ENCODE assay signal across 16 cellular contexts in the genomic region with DNA sequence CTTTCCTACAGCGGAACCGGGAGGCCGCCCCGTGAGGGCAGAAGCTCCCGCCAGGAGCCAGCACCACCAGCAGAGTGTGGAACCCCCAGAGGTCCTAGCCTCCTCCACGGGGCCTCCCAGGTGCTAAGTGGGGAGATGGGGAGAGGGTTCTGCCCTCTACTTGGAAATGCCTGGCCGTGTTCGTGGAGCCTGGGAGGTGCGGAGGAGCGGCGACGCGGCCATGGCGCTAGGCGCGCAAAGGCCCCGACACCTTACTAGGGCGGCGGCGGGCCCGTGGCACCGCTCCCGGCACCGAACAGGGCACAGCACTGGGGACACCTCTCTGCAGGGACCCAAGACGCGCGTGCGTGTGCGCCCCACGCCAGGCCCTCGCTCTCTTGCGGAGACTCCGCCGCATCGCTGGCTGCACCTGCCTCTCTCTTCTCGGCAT. TPM values are rescaled to one million over a fixed set of nuclear protein-coding genes. Genes with fewer than 3 reads are reported as not detected.
DNase-seq lines count a peak whose midpoint lies in the region; ATAC-seq and TF ChIP-seq lines count a peak whose summit lies in the region.
"Had no signal": no experiment of that assay in that cellular context is flagged by ENCODE, and none has a peak within 500 bp of the region (broad histone marks: within the 10 kb centered on the region; RNA-seq: fewer than 3 reads in every experiment).

No MANE protein-coding gene starts in this region.

- no peaks in the 10 kb centered on the region; the same call in 1 of the 2 replicates for H3K9me3 ChIP-seq in ES-I3 (ENCODE audit: control insufficient read depth, insufficient read depth, low read length)
- H3K9me3 ChIP-seq in endodermal cell (ENCODE audit: control insufficient read depth, low read length), result no peaks in the 10 kb centered on the region
- H3K9me3 ChIP-seq in neural cell (ENCODE audit: low read length), result no peaks in the 10 kb centered on the region
- H3K9me3 ChIP-seq: heart left ventricle, SJSA1 had no signal

- POLR2A ChIA-PET in activated CD8-positive, alpha-beta T cell treated with anti-CD3 and anti-CD28 coated beads for 36 hours (lab: Charles Lee), result no interaction called here

- no peaks in the 10 kb centered on the region for H3K9me3 Mint-ChIP-seq in endodermal cell
- no peaks in the 10 kb centered on the region for H3K9me3 Mint-ChIP-seq in activated CD8-positive, alpha-beta T cell treated with anti-CD3 and anti-CD28 coated beads for 36 hours
- H3K9me3 Mint-ChIP-seq: HFFc6; memory B cell; stimulated activated naive B cell treated with anti-CD40 and anti-IgM and Interleukin-4, amounts not matched to agents 10 μg/mL and 1 μg/mL and 100 μg/mL, for 72 hours had no signal

- no peak for TF ChIP-seq EP300 in neural cell (conservative IDR thresholded peaks at IDR 0.05; ENCODE audit: poor library complexity, severe bottlenecking)

- intact Hi-C loops in activated CD8-positive, alpha-beta T cell treated with anti-CD3 and anti-CD28 coated beads for 36 hours (cut with micrococcal nuclease), result no loop called here

- H3K36me3 Mint-ChIP-seq in endodermal cell (ENCODE audit: low read depth), result peaks cover 2% of the 10 kb centered on the region
- H3K36me3 Mint-ChIP-seq in activated CD8-positive, alpha-beta T cell treated with anti-CD3 and anti-CD28 coated beads for 36 hours (ENCODE audit: low read depth), result no peaks in the 10 kb centered on the region
- H3K36me3 Mint-ChIP-seq: memory B cell had no signal

- H3K9me2 ChIP-seq in neural cell (ENCODE audit: insufficient read depth, low read length), result no peaks in the 10 kb centered on the region

- H3K36me3 ChIP-seq in ES-I3 (ENCODE audit: insufficient read depth, low read length), result no peaks in the 10 kb centered on the region
- no peaks in the 10 kb centered on the region for H3K36me3 ChIP-seq in endodermal cell (ENCODE audit: control insufficient read depth, insufficient read depth, low read length)
- no peaks in the 10 kb centered on the region for H3K36me3 ChIP-seq in neural cell (ENCODE audit: insufficient read depth, low read length)
- H3K36me3 ChIP-seq: BLaER1, heart left ventricle, SJSA1 had no signal

- no peaks in the 10 kb centered on the region for H4K20me1 ChIP-seq in neural cell (ENCODE audit: insufficient read depth)
- H4K20me1 ChIP-seq: BLaER1 had no signal

- H3K27ac Mint-ChIP-seq in endodermal cell, result no peak overlapping the region
- H3K27ac Mint-ChIP-seq in activated CD8-positive, alpha-beta T cell treated with anti-CD3 and anti-CD28 coated beads for 36 hours, result no peak overlapping the region
- H3K27ac Mint-ChIP-seq: HFFc6; memory B cell; stimulated activated naive B cell treated with anti-CD40 and anti-IgM and Interleukin-4, amounts not matched to agents 10 μg/mL and 1 μg/mL and 100 μg/mL, for 72 hours had no signal

- no peaks in the 10 kb centered on the region for H3F3A ChIP-seq in neural cell (ENCODE audit: insufficient read depth, low read length, poor library complexity, severe bottlenecking)

- peak overlapping the region; percentile 59 for H3K4me3 Mint-ChIP-seq in endodermal cell
- H3K4me3 Mint-ChIP-seq in activated CD8-positive, alpha-beta T cell treated with anti-CD3 and anti-CD28 coated beads for 36 hours, result no peak overlapping the region
- H3K4me3 Mint-ChIP-seq: HFFc6 had no signal

- H3K27me3 ChIP-seq in endodermal cell (ENCODE audit: control insufficient read depth, insufficient read depth, low read length, poor library complexity, severe bottlenecking) (peaks cover 75% of the 10 kb centered on the region), neural cell (ENCODE audit: insufficient read depth, low read depth, low read length) (peaks cover 12% of the 10 kb centered on the region)

- no peak for TF ChIP-seq CTCF in endodermal cell (conservative IDR thresholded peaks at IDR 0.05)
- TF ChIP-seq CTCF in neural cell (IDR thresholded peaks at IDR 0.05; ENCODE audit: poor library complexity, severe bottlenecking), result no peak
- no peak for TF ChIP-seq CTCF in activated CD8-positive, alpha-beta T cell treated with anti-CD3 and anti-CD28 coated beads for 36 hours (IDR thresholded peaks at IDR 0.05)

- H3K27me3 Mint-ChIP-seq in endodermal cell (ENCODE audit: insufficient read depth), result peaks cover 85% of the 10 kb centered on the region
- peaks cover 57% of the 10 kb centered on the region for H3K27me3 Mint-ChIP-seq in activated CD8-positive, alpha-beta T cell treated with anti-CD3 and anti-CD28 coated beads for 36 hours

- in situ Hi-C loops in KBM-7 (cut with MboI; ENCODE audit: low pct_unique_long_range_greater_than_20kb, low sequenced_read_pairs), result loop anchor here (25.0 kb wide), 1 partner anchor 580 kb away; the partner anchor contains the start of gene ZNF648

- peak; percentile 62 for DNase-seq in endodermal cell
- DNase-seq in SW 1271 (lab: John Stamatoyannopoulos, UW), result no peak
- no peak for DNase-seq in NAMALWA (ENCODE audit: low spot score)
- no peak for DNase-seq in KBM-7
- DNase-seq in activated CD8-positive, alpha-beta T cell treated with anti-CD3 and anti-CD28 coated beads for 36 hours, result no peak
- DNase-seq: effector memory CD4-positive, alpha-beta T cell; HFFc6; Kasumi-1 had no signal

- H3K4me3 ChIP-seq in endodermal cell (ENCODE audit: low read length) (peak overlapping the region; percentile 82), neural cell (ENCODE audit: low read length) (peak overlapping the region; percentile 79)
- H3K4me3 ChIP-seq: BLaER1, SJSA1 had no signal

- H3K4me1 Mint-ChIP-seq in endodermal cell, result peaks cover 37% of the 10 kb centered on the region
- H3K4me1 Mint-ChIP-seq in activated CD8-positive, alpha-beta T cell treated with anti-CD3 and anti-CD28 coated beads for 36 hours (ENCODE audit: low read depth), result peaks cover 15% of the 10 kb centered on the region

- CTCF ChIA-PET in activated CD8-positive, alpha-beta T cell treated with anti-CD3 and anti-CD28 coated beads for 36 hours (lab: Charles Lee), result interaction anchor here (0.9 to 1.3 kb wide), 3 partner anchors 23 to 599 kb away, joined by 3 to 4 read pairs (median 3); no protein-coding TSS in a partner anchor

- TF ChIP-seq RAD21 in neural cell (conservative IDR thresholded peaks at IDR 0.05), result no peak

- peaks cover 7% of the 10 kb centered on the region; the same call in 1 of the 2 replicates for H3K4me1 ChIP-seq in ES-I3 (ENCODE audit: insufficient read depth, low read length)
- H3K4me1 ChIP-seq in endodermal cell (ENCODE audit: control insufficient read depth, insufficient read depth, low read length), result peaks cover 4% of the 10 kb centered on the region
- H3K4me1 ChIP-seq: SJSA1 had no signal

- H3K9ac ChIP-seq in ES-I3 (ENCODE audit: low read depth, low read length) (peak overlapping the region; percentile 66; the same call in 1 of the 2 replicates), endodermal cell (ENCODE audit: extremely low read depth, low read length, poor library complexity, severe bottlenecking) (no peak overlapping the region), neural cell (ENCODE audit: low read length) (peak overlapping the region; percentile 74)
- H3K9ac ChIP-seq: BLaER1 had no signal

- no peak overlapping the region for H3K27ac ChIP-seq in endodermal cell (ENCODE audit: low read depth, low read length)
- H3K27ac ChIP-seq in neural cell (ENCODE audit: low read length), result peak overlapping the region; percentile 70
- H3K27ac ChIP-seq: BLaER1, heart left ventricle, SJSA1 had no signal

- no peak overlapping the region for H3K4me2 ChIP-seq in neural cell (ENCODE audit: low read length)
- H3K4me2 ChIP-seq: BLaER1 had no signal

- peak overlapping the region; percentile 70 for H2AFZ ChIP-seq in neural cell (ENCODE audit: low read depth, low read length)

- 84 to 92% methylated on average over 10 to 36 of the region's 36 CpGs for WGBS in endodermal cell (ENCODE audit: insufficient coverage in 1 of 2, insufficient read length in 1 of 2), 2 experiments

- ATAC-seq in HG02798 (IDR thresholded peaks at IDR 0.05; ENCODE audit: poor library complexity, unreplicated experiment), result peak; percentile 2
- no peak for ATAC-seq in activated CD8-positive, alpha-beta T cell treated with anti-CD3 and anti-CD28 coated beads for 36 hours

- H3K79me2 ChIP-seq in neural cell (replicated peaks; ENCODE audit: insufficient read depth, low read length), result peaks cover 10% of the 10 kb centered on the region

TF ChIP-seq in neural cell, 6 proteins besides CTCF, POLR2A, EP300 and RAD21:
- TF ChIP-seq MXI1 (conservative IDR thresholded peaks at IDR 0.05; ENCODE audit: poor library complexity, severe bottlenecking) (no peak), TAF1 (IDR thresholded peaks at IDR 0.05; ENCODE audit: low read depth) (no peak), POLR2AphosphoS5 (IDR thresholded peaks at IDR 0.05) (no peak), EZH2 (IDR thresholded peaks at IDR 0.05; ENCODE audit: borderline replicate concordance, insufficient read depth, low read length, poor library complexity, severe bottlenecking) (no peak), SMC3 (conservative IDR thresholded peaks at IDR 0.05; ENCODE audit: poor library complexity) (no peak)
- TF ChIP-seq, protein P1, sequence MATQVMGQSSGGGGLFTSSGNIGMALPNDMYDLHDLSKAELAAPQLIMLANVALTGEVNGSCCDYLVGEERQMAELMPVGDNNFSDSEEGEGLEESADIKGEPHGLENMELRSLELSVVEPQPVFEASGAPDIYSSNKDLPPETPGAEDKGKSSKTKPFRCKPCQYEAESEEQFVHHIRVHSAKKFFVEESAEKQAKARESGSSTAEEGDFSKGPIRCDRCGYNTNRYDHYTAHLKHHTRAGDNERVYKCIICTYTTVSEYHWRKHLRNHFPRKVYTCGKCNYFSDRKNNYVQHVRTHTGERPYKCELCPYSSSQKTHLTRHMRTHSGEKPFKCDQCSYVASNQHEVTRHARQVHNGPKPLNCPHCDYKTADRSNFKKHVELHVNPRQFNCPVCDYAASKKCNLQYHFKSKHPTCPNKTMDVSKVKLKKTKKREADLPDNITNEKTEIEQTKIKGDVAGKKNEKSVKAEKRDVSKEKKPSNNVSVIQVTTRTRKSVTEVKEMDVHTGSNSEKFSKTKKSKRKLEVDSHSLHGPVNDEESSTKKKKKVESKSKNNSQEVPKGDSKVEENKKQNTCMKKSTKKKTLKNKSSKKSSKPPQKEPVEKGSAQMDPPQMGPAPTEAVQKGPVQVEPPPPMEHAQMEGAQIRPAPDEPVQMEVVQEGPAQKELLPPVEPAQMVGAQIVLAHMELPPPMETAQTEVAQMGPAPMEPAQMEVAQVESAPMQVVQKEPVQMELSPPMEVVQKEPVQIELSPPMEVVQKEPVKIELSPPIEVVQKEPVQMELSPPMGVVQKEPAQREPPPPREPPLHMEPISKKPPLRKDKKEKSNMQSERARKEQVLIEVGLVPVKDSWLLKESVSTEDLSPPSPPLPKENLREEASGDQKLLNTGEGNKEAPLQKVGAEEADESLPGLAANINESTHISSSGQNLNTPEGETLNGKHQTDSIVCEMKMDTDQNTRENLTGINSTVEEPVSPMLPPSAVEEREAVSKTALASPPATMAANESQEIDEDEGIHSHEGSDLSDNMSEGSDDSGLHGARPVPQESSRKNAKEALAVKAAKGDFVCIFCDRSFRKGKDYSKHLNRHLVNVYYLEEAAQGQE (IDR thresholded peaks at IDR 0.05; ENCODE audit: borderline replicate concordance), result no peak

RNA-seq across cellular contexts. Expression of gene CACNA1E, which starts 1.3 kb away (rescaled TPM):
- total RNA-seq in endodermal cell, result 1 to 10 TPM; 4.7 to 5.8 TPM
- polyA plus RNA-seq in endodermal cell (2013, experiment 1 of 2), result 3.9 TPM
- polyA plus RNA-seq in endodermal cell (2013, experiment 2 of 2), result 5.1 TPM
- 29.5 and 33.1 TPM in 2 replicates for polyA plus RNA-seq in neural cell
- 80.8 and 92.7 TPM in 2 replicates for polyA minus RNA-seq in neural cell
- total RNA-seq in activated CD8-positive, alpha-beta T cell treated with anti-CD3 and anti-CD28 coated beads for 36 hours, result not detected
- total RNA-seq: HFFc6, SJSA1 had no signal

Comparison
In these comparisons a context has a peak if more than half of its experiments do, and no peak if none do; other contexts are left out.
1. RNA of gene CACNA1E, which starts 1.3 kb away (total RNA-seq): 4.7 to 5.8 TPM in endodermal cell; not detected in activated CD8-positive, alpha-beta T cell treated with anti-CD3 and anti-CD28 coated beads for 36 hours; every median in the first group is over 4 times any median in the second.